Comparison of ENCODE assay signal across 22 cellular contexts in the genomic region with DNA sequence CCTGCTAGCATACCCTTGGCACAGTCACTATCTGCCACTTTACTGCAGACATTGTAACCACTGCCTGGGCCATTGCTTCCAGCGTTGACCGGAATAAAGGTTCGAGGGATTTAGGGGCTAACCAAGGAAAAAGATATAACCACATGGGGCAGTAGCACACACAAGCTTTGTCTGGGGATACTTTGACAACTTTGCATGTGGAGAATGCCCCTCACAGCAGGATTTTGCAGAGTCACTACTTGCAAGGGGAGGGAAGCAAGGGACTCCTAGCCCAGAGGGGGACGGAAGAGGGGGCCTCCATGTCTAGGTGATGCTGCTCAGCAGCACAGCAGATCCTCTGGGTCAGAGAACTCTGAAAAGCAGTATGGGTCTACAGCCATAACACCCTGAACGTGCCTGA.
"Had no signal": no experiment of that assay in that cellular context is flagged by ENCODE, and none has a peak within 500 bp of the region (broad histone marks: within the 10 kb centered on the region; RNA-seq: fewer than 3 reads in every experiment).

No MANE protein-coding gene starts in this region.

- H3K9me3 Mint-ChIP-seq: activated B cell treated with CpG ODN at 0.5 μM for 24 hours; central memory CD8-positive, alpha-beta T cell; nephron had no signal

- H3K27ac ChIP-seq: body of pancreas, left lung, right atrium auricular region had no signal

- DNase-seq: activated B cell treated with CpG ODN at 0.5 μM for 24 hours; activated CD4-positive, alpha-beta T cell treated with anti-CD3 and anti-CD28 coated beads, Interleukin-2, amount 10 ng/mL, durations not matched to agents 24 days and 14 days; activated CD8-positive, alpha-beta memory T cell treated with anti-CD3 and anti-CD28 coated beads, Interleukin-2, amount 50 U/mL, for 48 hours; activated naive CD8-positive, alpha-beta T cell treated with anti-CD3 and anti-CD28 coated beads for 36 hours; amygdala; body of pancreas; cortex of kidney; effector CD4-positive, alpha-beta T cell; foreskin fibroblast; glutamatergic neuron; islet precursor cell; left lung; stimulated activated CD4-positive, alpha-beta T cell treated with anti-CD3 and anti-CD28 coated beads, Interleukin-4, amount 100 ng/mL, for 24 hours; stimulated activated naive CD4-positive, alpha-beta T cell treated with Interleukin-2 at 50 U/mL for 16 hours; trophoblast cell had no signal

- H3K27ac Mint-ChIP-seq: activated B cell treated with CpG ODN at 0.5 μM for 24 hours; activated CD4-positive, alpha-beta T cell treated with anti-CD3 and anti-CD28 coated beads, Interleukin-2, amount 10 ng/mL, durations not matched to agents 24 days and 14 days; activated naive CD8-positive, alpha-beta T cell treated with anti-CD3 and anti-CD28 coated beads for 36 hours; nephron; progenitor cell of endocrine pancreas had no signal

- H3K4me3 Mint-ChIP-seq: activated B cell treated with CpG ODN at 0.5 μM for 24 hours; activated CD4-positive, alpha-beta T cell treated with anti-CD3 and anti-CD28 coated beads, Interleukin-2, amount 10 ng/mL, durations not matched to agents 24 days and 14 days; activated naive CD8-positive, alpha-beta T cell treated with anti-CD3 and anti-CD28 coated beads for 36 hours; central memory CD8-positive, alpha-beta T cell; nephron had no signal

- ATAC-seq: body of pancreas, left lung had no signal

- H3K9me3 ChIP-seq: body of pancreas, left lung, right atrium auricular region had no signal

- H3K4me3 ChIP-seq: body of pancreas, left lung, right atrium auricular region, skin epidermis had no signal

- H3K4me1 Mint-ChIP-seq: activated CD4-positive, alpha-beta T cell treated with anti-CD3 and anti-CD28 coated beads, Interleukin-2, amount 10 ng/mL, durations not matched to agents 24 days and 14 days; nephron had no signal

- H3K27me3 Mint-ChIP-seq: activated naive CD8-positive, alpha-beta T cell treated with anti-CD3 and anti-CD28 coated beads for 36 hours had no signal

- H3K36me3 ChIP-seq: left lung, right atrium auricular region had no signal

- FAIRE-seq: endothelial cell of umbilical vein, TTC549 had no signal

- H3K36me3 Mint-ChIP-seq: activated naive CD8-positive, alpha-beta T cell treated with anti-CD3 and anti-CD28 coated beads for 36 hours had no signal

- H3K4me1 ChIP-seq: left lung, right atrium auricular region had no signal

- H3K27me3 ChIP-seq: body of pancreas, right atrium auricular region had no signal
